9 cellular contexts compared by ENCODE assay signal in the genomic region with DNA sequence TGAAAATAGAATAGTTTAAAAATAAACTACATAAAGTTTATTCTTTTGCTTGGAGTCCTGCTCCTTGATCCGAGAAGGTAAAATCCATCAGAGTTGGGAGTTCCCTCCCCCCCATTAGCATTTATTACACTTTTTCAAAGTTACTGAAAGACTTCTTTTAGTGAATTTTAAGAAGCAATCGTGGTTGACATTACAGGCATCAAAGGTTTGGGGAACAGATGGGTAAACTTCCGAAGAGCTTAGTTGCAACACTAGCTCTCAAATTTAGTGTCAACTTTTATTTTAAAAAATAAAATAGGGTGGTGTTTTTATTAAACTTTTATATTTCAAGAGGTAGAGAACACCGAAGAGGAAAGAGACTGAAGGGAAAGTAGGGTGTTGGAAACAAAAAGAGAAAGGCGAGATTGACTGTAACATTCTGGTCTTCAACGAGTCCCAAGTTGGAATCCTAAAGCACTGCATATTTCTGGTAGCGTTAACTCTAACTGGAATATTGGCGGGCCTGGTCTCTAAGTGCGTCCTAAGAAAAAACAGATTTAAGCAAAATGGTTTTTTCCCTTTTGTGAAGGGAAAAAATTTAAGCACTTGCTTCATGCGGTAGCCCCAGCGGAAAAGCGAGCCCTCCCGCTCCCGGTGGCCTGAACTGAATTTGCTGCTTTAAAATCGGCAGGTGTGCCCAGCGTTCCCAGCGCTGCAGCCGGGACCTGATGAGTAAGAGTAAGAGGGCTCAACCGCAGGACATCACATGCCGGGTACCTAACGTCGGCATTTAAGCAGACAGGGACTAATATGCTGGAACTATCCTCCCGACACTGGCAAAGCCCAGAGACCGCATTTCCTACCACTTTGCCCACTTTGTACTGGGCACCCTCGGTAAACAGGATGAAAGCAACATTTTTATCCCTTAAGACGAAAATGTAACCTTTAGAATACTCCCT. TPM values are rescaled to one million over a fixed set of nuclear protein-coding genes. Genes with fewer than 3 reads are reported as not detected.
A peak's percentile ranks its signal among the peaks of the same experiment; 100 is the strongest.
DNase-seq lines count a peak whose midpoint lies in the region; ATAC-seq and TF ChIP-seq lines count a peak whose summit lies in the region.
"Had no signal": no experiment of that assay in that cellular context is flagged by ENCODE, and none has a peak within 500 bp of the region (broad histone marks: within the 10 kb centered on the region; RNA-seq: fewer than 3 reads in every experiment).

No MANE protein-coding gene starts in this region.

- H3K9me3 Mint-ChIP-seq in activated T-cell treated with anti-CD3 and anti-CD28 coated beads, Interleukin-2, amount 50 U/mL, for 4 hours, result no peaks in the 10 kb centered on the region

- WGBS in mesodermal cell (ENCODE audit: insufficient coverage in 2 of 2), 2 experiments, result 2 to 4% methylated on average over 18 to 21 of the region's 26 CpGs
- 60 to 74% methylated on average over 12 to 26 of the region's 26 CpGs for WGBS in transverse colon (ENCODE audit: low coverage in 1 of 2), 2 donors

- peaks cover 45% of the 10 kb centered on the region for H3K27me3 Mint-ChIP-seq in activated T-cell treated with anti-CD3 and anti-CD28 coated beads, Interleukin-2, amount 50 U/mL, for 4 hours (ENCODE audit: low read depth)

- H3K9me3 ChIP-seq in mesodermal cell (ENCODE audit: control insufficient read depth, low read length), result no peaks in the 10 kb centered on the region
- no peaks in the 10 kb centered on the region for H3K9me3 ChIP-seq in transverse colon

- H3K36me3 ChIP-seq in mesodermal cell (ENCODE audit: control insufficient read depth, insufficient read depth, low read length), result no peaks in the 10 kb centered on the region
- no peaks in the 10 kb centered on the region for H3K36me3 ChIP-seq in transverse colon

- no peaks in the 10 kb centered on the region for H3K36me3 Mint-ChIP-seq in activated T-cell treated with anti-CD3 and anti-CD28 coated beads, Interleukin-2, amount 50 U/mL, for 4 hours (ENCODE audit: insufficient read depth)

- H3K27me3 ChIP-seq in transverse colon, result peaks cover 2% of the 10 kb centered on the region

- TF ChIP-seq CTCF in transverse colon (IDR thresholded peaks at IDR 0.05), result no peak

- DNase-seq in activated T-cell treated with anti-CD3 and anti-CD28 coated beads, Interleukin-2, amount 50 U/mL, for 4 hours, result no peak
- DNase-seq in activated T-cell treated with anti-CD3 and anti-CD28 coated beads, Interleukin-2, amount 50 U/mL, for 48 hours, result no peak
- no peak for DNase-seq in transverse colon
- no peak for DNase-seq in activated CD8-positive, alpha-beta memory T cell treated with anti-CD3 and anti-CD28 coated beads, Interleukin-2, amount 50 U/mL, for 4 hours
- DNase-seq: midbrain had no signal

- in situ Hi-C loops in transverse colon (cut with MboI; ENCODE audit: low pct_ligation_motif_present in 1 of 4, low pct_unique_long_range_greater_than_20kb in 1 of 4, low sequenced_read_pairs in 3 of 4), result loop anchor here in 3 of 4 donors (10.0 to 25.0 kb wide), 4 partner anchors 283 to 586 kb away; no protein-coding TSS in a partner anchor

- H3K27ac ChIP-seq in cingulate gyrus (ENCODE audit: low read depth, low read length), result peak overlapping the region; percentile 90
- H3K27ac ChIP-seq in mesodermal cell (ENCODE audit: low read depth, low read length, severe bottlenecking), result no peak overlapping the region
- H3K27ac ChIP-seq in transverse colon, result peak overlapping the region; percentile 93 to 96 (median 96)

- intact Hi-C loops in transverse colon (cut with DNase I; ENCODE audit: low total_unique reads), result loop anchor here (5.0 to 10.0 kb wide), 2 partner anchors 203 to 401 kb away; no protein-coding TSS in a partner anchor

- H3K4me3 ChIP-seq in mesodermal cell (ENCODE audit: extremely low read depth, insufficient read depth, low read length, poor library complexity, severe bottlenecking) (peak overlapping the region; percentile 60), transverse colon (peak overlapping the region in 3 of 4 donors; percentile 89 to 96 (median 91))

- H3K4me1 ChIP-seq in mesodermal cell (ENCODE audit: control insufficient read depth, insufficient read depth, low read length, poor library complexity, severe bottlenecking) (peaks cover 6% of the 10 kb centered on the region), transverse colon (peaks cover 18 to 53% (median 29%) of the 10 kb centered on the region in 4 donors)

- TF ChIP-seq POLR2A in transverse colon (IDR thresholded peaks at IDR 0.05), result no peak

- no peak for TF ChIP-seq EP300 in transverse colon (IDR thresholded peaks at IDR 0.05; ENCODE audit: low read depth)

- no peak for ATAC-seq in activated T-cell treated with anti-CD3 and anti-CD28 coated beads, Interleukin-2, amount 50 U/mL, for 4 hours
- ATAC-seq in HG03045 (IDR thresholded peaks at IDR 0.05; ENCODE audit: unreplicated experiment) (no peak), HG02973 (IDR thresholded peaks at IDR 0.05; ENCODE audit: unreplicated experiment) (no peak)

- peaks cover 31% of the 10 kb centered on the region for H3K4me1 Mint-ChIP-seq in activated T-cell treated with anti-CD3 and anti-CD28 coated beads, Interleukin-2, amount 50 U/mL, for 4 hours (ENCODE audit: low read depth)

- H3K4me3 Mint-ChIP-seq in activated T-cell treated with anti-CD3 and anti-CD28 coated beads, Interleukin-2, amount 50 U/mL, for 4 hours, result peak overlapping the region; percentile 77

RNA-seq across cellular contexts. Expression of a gene that starts 30.6 kb away (rescaled TPM):
- total RNA-seq in activated T-cell treated with anti-CD3 and anti-CD28 coated beads, Interleukin-2, amount 50 U/mL, for 4 hours, result 1 to 10 TPM; 2.7 to 6.9 (median 5.8) TPM
- 1.2 TPM for polyA plus RNA-seq in mesodermal cell (2013, experiment 1 of 2)
- polyA plus RNA-seq in mesodermal cell (2013, experiment 2 of 2), result 0.86 TPM
- 10 to 100 TPM; 17.3 to 37.2 (median 29.8) TPM for total RNA-seq in transverse colon
